Comparison of ENCODE assay signal across 1 cellular context in the genomic region with DNA sequence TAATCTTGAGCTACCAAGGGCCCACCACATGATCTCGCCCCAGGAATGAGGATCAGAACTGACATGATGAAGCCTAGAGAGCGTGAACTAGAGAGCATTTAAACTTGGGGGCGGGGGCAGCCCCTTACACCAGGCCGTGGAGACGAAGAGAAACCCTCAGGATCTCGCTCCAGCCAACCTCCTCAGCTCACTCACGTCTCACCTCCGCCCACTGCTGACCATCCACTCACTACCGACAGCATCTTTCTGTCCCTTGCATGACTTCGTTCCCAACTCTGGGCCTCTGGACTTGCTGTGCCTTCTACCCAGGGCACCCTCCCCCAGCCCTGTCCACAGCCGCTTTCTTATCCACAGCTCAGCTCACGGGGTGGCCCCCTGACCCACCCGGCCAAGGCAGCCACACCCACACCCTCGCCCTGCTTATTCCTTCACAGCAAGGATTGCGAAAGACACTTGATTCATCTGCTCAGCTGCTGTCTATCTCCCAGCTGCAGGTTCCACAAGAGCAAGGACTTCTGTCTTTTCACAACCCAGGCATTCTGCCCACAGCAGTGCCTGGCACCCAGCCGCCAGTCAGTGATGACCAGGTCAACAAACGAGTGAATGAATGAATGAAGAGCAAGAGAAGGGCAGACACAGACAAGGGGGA.
TF ChIP-seq lines count a peak whose summit lies in the region.

No MANE protein-coding gene starts in this region.

TF ChIP-seq in GM23338, 12 proteins besides CTCF, POLR2A, EP300 and RAD21 (continued from another document):
- TF ChIP-seq, protein P1, sequence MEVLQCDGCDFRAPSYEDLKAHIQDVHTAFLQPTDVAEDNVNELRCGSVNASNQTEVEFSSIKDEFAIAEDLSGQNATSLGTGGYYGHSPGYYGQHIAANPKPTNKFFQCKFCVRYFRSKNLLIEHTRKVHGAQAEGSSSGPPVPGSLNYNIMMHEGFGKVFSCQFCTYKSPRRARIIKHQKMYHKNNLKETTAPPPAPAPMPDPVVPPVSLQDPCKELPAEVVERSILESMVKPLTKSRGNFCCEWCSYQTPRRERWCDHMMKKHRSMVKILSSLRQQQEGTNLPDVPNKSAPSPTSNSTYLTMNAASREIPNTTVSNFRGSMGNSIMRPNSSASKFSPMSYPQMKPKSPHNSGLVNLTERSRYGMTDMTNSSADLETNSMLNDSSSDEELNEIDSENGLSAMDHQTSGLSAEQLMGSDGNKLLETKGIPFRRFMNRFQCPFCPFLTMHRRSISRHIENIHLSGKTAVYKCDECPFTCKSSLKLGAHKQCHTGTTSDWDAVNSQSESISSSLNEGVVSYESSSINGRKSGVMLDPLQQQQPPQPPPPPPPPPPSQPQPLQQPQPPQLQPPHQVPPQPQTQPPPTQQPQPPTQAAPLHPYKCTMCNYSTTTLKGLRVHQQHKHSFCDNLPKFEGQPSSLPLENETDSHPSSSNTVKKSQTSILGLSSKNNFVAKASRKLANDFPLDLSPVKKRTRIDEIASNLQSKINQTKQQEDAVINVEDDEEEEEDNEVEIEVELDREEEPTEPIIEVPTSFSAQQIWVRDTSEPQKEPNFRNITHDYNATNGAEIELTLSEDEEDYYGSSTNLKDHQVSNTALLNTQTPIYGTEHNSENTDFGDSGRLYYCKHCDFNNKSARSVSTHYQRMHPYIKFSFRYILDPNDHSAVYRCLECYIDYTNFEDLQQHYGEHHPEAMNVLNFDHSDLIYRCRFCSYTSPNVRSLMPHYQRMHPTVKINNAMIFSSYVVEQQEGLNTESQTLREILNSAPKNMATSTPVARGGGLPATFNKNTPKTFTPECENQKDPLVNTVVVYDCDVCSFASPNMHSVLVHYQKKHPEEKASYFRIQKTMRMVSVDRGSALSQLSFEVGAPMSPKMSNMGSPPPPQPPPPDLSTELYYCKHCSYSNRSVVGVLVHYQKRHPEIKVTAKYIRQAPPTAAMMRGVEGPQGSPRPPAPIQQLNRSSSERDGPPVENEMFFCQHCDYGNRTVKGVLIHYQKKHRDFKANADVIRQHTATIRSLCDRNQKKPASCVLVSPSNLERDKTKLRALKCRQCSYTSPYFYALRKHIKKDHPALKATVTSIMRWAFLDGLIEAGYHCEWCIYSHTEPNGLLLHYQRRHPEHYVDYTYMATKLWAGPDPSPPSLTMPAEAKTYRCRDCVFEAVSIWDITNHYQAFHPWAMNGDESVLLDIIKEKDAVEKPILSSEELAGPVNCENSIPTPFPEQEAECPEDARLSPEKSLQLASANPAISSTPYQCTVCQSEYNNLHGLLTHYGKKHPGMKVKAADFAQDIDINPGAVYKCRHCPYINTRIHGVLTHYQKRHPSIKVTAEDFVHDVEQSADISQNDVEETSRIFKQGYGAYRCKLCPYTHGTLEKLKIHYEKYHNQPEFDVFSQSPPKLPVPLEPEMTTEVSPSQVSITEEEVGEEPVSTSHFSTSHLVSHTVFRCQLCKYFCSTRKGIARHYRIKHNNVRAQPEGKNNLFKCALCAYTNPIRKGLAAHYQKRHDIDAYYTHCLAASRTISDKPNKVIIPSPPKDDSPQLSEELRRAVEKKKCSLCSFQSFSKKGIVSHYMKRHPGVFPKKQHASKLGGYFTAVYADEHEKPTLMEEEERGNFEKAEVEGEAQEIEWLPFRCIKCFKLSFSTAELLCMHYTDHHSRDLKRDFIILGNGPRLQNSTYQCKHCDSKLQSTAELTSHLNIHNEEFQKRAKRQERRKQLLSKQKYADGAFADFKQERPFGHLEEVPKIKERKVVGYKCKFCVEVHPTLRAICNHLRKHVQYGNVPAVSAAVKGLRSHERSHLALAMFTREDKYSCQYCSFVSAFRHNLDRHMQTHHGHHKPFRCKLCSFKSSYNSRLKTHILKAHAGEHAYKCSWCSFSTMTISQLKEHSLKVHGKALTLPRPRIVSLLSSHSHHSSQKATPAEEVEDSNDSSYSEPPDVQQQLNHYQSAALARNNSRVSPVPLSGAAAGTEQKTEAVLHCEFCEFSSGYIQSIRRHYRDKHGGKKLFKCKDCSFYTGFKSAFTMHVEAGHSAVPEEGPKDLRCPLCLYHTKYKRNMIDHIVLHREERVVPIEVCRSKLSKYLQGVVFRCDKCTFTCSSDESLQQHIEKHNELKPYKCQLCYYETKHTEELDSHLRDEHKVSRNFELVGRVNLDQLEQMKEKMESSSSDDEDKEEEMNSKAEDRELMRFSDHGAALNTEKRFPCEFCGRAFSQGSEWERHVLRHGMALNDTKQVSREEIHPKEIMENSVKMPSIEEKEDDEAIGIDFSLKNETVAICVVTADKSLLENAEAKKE (CRISPR knock-in tag; IDR thresholded peaks at IDR 0.05) = no peak
- TF ChIP-seq POLR2AphosphoS5 (IDR thresholded peaks at IDR 0.05; ENCODE audit: low read depth) = no peak
- TF ChIP-seq, protein P2, sequence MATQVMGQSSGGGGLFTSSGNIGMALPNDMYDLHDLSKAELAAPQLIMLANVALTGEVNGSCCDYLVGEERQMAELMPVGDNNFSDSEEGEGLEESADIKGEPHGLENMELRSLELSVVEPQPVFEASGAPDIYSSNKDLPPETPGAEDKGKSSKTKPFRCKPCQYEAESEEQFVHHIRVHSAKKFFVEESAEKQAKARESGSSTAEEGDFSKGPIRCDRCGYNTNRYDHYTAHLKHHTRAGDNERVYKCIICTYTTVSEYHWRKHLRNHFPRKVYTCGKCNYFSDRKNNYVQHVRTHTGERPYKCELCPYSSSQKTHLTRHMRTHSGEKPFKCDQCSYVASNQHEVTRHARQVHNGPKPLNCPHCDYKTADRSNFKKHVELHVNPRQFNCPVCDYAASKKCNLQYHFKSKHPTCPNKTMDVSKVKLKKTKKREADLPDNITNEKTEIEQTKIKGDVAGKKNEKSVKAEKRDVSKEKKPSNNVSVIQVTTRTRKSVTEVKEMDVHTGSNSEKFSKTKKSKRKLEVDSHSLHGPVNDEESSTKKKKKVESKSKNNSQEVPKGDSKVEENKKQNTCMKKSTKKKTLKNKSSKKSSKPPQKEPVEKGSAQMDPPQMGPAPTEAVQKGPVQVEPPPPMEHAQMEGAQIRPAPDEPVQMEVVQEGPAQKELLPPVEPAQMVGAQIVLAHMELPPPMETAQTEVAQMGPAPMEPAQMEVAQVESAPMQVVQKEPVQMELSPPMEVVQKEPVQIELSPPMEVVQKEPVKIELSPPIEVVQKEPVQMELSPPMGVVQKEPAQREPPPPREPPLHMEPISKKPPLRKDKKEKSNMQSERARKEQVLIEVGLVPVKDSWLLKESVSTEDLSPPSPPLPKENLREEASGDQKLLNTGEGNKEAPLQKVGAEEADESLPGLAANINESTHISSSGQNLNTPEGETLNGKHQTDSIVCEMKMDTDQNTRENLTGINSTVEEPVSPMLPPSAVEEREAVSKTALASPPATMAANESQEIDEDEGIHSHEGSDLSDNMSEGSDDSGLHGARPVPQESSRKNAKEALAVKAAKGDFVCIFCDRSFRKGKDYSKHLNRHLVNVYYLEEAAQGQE (IDR thresholded peaks at IDR 0.05; ENCODE audit: unreplicated experiment) = no peak
